37 cellular contexts compared by ENCODE assay signal in the genomic region with DNA sequence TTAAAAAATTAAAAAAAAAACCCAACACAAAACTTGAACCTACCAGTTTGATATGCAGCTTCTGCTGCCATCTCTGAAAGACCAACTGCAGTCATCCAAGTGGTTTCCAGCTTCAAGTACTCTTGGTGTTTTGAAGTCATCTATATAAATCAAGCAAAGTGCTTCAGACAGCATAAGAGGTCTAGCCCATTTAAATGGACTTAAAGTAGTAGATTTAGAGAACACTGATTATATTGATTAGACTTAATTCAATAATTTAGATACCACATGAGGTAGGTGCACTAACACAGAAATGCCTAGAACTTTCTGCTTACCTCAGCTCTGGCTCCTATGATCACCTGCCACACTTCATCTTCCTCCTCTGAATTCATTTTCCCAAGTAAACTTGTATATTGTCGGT. TPM values are rescaled to one million over a fixed set of nuclear protein-coding genes. Genes with fewer than 3 reads are reported as not detected.
"Had no signal": no experiment of that assay in that cellular context is flagged by ENCODE, and none has a peak within 500 bp of the region (broad histone marks: within the 10 kb centered on the region; RNA-seq: fewer than 3 reads in every experiment).

No MANE protein-coding gene starts in this region.

- H3K4me3 ChIP-seq: ascending aorta, cardiac muscle cell, colonic mucosa had no signal

- ATAC-seq: activated CD8-positive, alpha-beta memory T cell treated with anti-CD3 and anti-CD28 coated beads, Interleukin-2, amount 10 ng/mL, durations not matched to agents 7 days and 5 days; activated CD8-positive, alpha-beta T cell treated with anti-CD3 and anti-CD28 coated beads for 36 hours; activated naive CD8-positive, alpha-beta T cell treated with anti-CD3 and anti-CD28 coated beads, Interleukin-2, amount 50 U/mL, for 24 hours had no signal

- H3K27ac Mint-ChIP-seq: activated B cell treated with CpG ODN at 0.5 μM for 24 hours; activated CD4-positive, alpha-beta T cell treated with anti-CD3 and anti-CD28 coated beads, Interleukin-2, amount 10 ng/mL, durations not matched to agents 24 days and 14 days; activated CD8-positive, alpha-beta memory T cell treated with anti-CD3 and anti-CD28 coated beads, Interleukin-2, amount 10 ng/mL, durations not matched to agents 7 days and 5 days; activated CD8-positive, alpha-beta T cell treated with anti-CD3 and anti-CD28 coated beads for 36 hours; activated naive CD4-positive, alpha-beta T cell treated with anti-CD3 and anti-CD28 coated beads, Interleukin-2, amount 10 ng/mL, durations not matched to agents 7 days and 5 days; activated naive CD4-positive, alpha-beta T cell treated with anti-CD3 and anti-CD28 coated beads, Interleukin-2, amount 50 U/mL, for 24 hours; activated naive CD8-positive, alpha-beta T cell; activated naive CD8-positive, alpha-beta T cell treated with anti-CD3 and anti-CD28 coated beads, Interleukin-2, amount 10 ng/mL, durations not matched to agents 7 days and 5 days; activated naive CD8-positive, alpha-beta T cell treated with anti-CD3 and anti-CD28 coated beads, Interleukin-2, amount 50 U/mL, for 24 hours; activated T-helper 2 cell treated with anti-CD3 and anti-CD28 coated beads, Interferon-gamma antibody, Interleukin-2, Interleukin-4, amounts not matched to agents 10 μg/mL and 5 μg/mL and 100 μg/mL, durations not matched to agents 14 hours and 24 hours and 36 hours; brain; T-helper 1 cell treated with Interleukin-12 subunit alpha and Interleukin-12 subunit beta and Interleukin-4 antibody, amounts not matched to agents 30 μg/mL and 1 μg/mL, for 36 hours had no signal

- DNase-seq: activated B cell treated with CpG ODN at 0.5 μM for 24 hours; activated CD4-positive, alpha-beta memory T cell treated with anti-CD3 and anti-CD28 coated beads for 36 hours; activated CD4-positive, alpha-beta T cell treated with anti-CD3 and anti-CD28 coated beads for 4 hours; activated CD4-positive, alpha-beta T cell treated with anti-CD3 and anti-CD28 coated beads, Interleukin-2, amount 10 ng/mL, durations not matched to agents 24 days and 14 days; activated CD4-positive, alpha-beta T cell treated with anti-CD3 and anti-CD28 coated beads, Interleukin-2, amount 50 U/mL, for 1 hour; activated CD4-positive, alpha-beta T cell treated with anti-CD3 and anti-CD28 coated beads, Interleukin-2, amount 50 U/mL, for 4 hours; activated CD4-positive, CD25-positive, alpha-beta regulatory T cell treated with anti-CD3 and anti-CD28 coated beads, Interleukin-2, amount 50 U/mL, for 72 hours; activated CD8-positive, alpha-beta memory T cell treated with anti-CD3 and anti-CD28 coated beads for 24 hours; activated CD8-positive, alpha-beta memory T cell treated with anti-CD3 and anti-CD28 coated beads, Interleukin-2, amount 10 ng/mL, durations not matched to agents 7 days and 5 days; activated CD8-positive, alpha-beta memory T cell treated with anti-CD3 and anti-CD28 coated beads, Interleukin-2, amount 50 U/mL, for 48 hours; activated CD8-positive, alpha-beta T cell treated with anti-CD3 and anti-CD28 coated beads for 36 hours; activated effector memory CD4-positive, alpha-beta T cell treated with Interleukin-2 at 50 U/mL for 16 hours; activated gamma-delta T cell; activated naive CD4-positive, alpha-beta T cell treated with anti-CD3 and anti-CD28 coated beads, Interleukin-2, amount 10 ng/mL, durations not matched to agents 7 days and 5 days; activated naive CD4-positive, alpha-beta T cell treated with Interleukin-2 at 50 U/mL for 16 hours; activated naive CD8-positive, alpha-beta T cell treated with anti-CD3 and anti-CD28 coated beads, Interleukin-2, amount 10 ng/mL, durations not matched to agents 7 days and 5 days; activated naive CD8-positive, alpha-beta T cell treated with anti-CD3 and anti-CD28 coated beads, Interleukin-2, amount 50 U/mL, for 24 hours; amygdala; anterior cingulate cortex; caudate nucleus; cerebellar nuclear complex; colonic mucosa; T-helper 1 cell; T-helper 9 cell had no signal

- H3K4me1 ChIP-seq: ascending aorta, colonic mucosa had no signal

- H3K27ac ChIP-seq: ascending aorta, cardiac muscle cell, colonic mucosa, VCaP had no signal

- H3K27me3 ChIP-seq: ascending aorta, cardiac muscle cell, colonic mucosa had no signal

- H3K9me3 ChIP-seq: ascending aorta, colonic mucosa had no signal

- H3K4me1 Mint-ChIP-seq: activated B cell treated with CpG ODN at 0.5 μM for 24 hours; activated naive CD4-positive, alpha-beta T cell treated with anti-CD3 and anti-CD28 coated beads, Interleukin-2, amount 10 ng/mL, durations not matched to agents 7 days and 5 days had no signal

- H3K4me3 Mint-ChIP-seq: activated B cell treated with CpG ODN at 0.5 μM for 24 hours; activated CD4-positive, alpha-beta memory T cell treated with anti-CD3 and anti-CD28 coated beads for 36 hours; activated CD4-positive, alpha-beta T cell treated with anti-CD3 and anti-CD28 coated beads, Interleukin-2, amount 10 ng/mL, durations not matched to agents 24 days and 14 days; activated CD8-positive, alpha-beta memory T cell treated with anti-CD3 and anti-CD28 coated beads, Interleukin-2, amount 10 ng/mL, durations not matched to agents 7 days and 5 days; activated CD8-positive, alpha-beta T cell treated with anti-CD3 and anti-CD28 coated beads for 36 hours; activated naive CD4-positive, alpha-beta T cell treated with anti-CD3 and anti-CD28 coated beads, Interleukin-2, amount 10 ng/mL, durations not matched to agents 7 days and 5 days; activated naive CD4-positive, alpha-beta T cell treated with anti-CD3 and anti-CD28 coated beads, Interleukin-2, amount 50 U/mL, for 24 hours; activated naive CD8-positive, alpha-beta T cell; activated naive CD8-positive, alpha-beta T cell treated with anti-CD3 and anti-CD28 coated beads, Interleukin-2, amount 10 ng/mL, durations not matched to agents 7 days and 5 days; activated naive CD8-positive, alpha-beta T cell treated with anti-CD3 and anti-CD28 coated beads, Interleukin-2, amount 50 U/mL, for 24 hours; brain; central memory CD8-positive, alpha-beta T cell; T-helper 1 cell treated with Interleukin-12 subunit alpha and Interleukin-12 subunit beta and Interleukin-4 antibody, amounts not matched to agents 30 μg/mL and 1 μg/mL, for 36 hours had no signal

- H3K9me3 Mint-ChIP-seq: activated B cell treated with CpG ODN at 0.5 μM for 24 hours; activated CD4-positive, alpha-beta memory T cell treated with anti-CD3 and anti-CD28 coated beads for 36 hours; activated CD4-positive, alpha-beta T cell treated with anti-CD3 and anti-CD28 coated beads, Interleukin-2, amount 10 ng/mL, durations not matched to agents 24 days and 14 days; activated CD8-positive, alpha-beta T cell treated with anti-CD3 and anti-CD28 coated beads for 36 hours; activated naive CD4-positive, alpha-beta T cell treated with anti-CD3 and anti-CD28 coated beads, Interleukin-2, amount 10 ng/mL, durations not matched to agents 7 days and 5 days; activated naive CD4-positive, alpha-beta T cell treated with anti-CD3 and anti-CD28 coated beads, Interleukin-2, amount 50 U/mL, for 24 hours; activated naive CD8-positive, alpha-beta T cell treated with anti-CD3 and anti-CD28 coated beads, Interleukin-2, amount 10 ng/mL, durations not matched to agents 7 days and 5 days; activated naive CD8-positive, alpha-beta T cell treated with anti-CD3 and anti-CD28 coated beads, Interleukin-2, amount 50 U/mL, for 24 hours; activated T-helper 2 cell treated with anti-CD3 and anti-CD28 coated beads, Interferon-gamma antibody, Interleukin-2, Interleukin-4, amounts not matched to agents 10 μg/mL and 5 μg/mL and 100 μg/mL, durations not matched to agents 14 hours and 24 hours and 36 hours; brain; central memory CD8-positive, alpha-beta T cell; T-helper 1 cell treated with Interleukin-12 subunit alpha and Interleukin-12 subunit beta and Interleukin-4 antibody, amounts not matched to agents 30 μg/mL and 1 μg/mL, for 36 hours had no signal

- H3K27me3 Mint-ChIP-seq: activated B cell treated with CpG ODN at 0.5 μM for 24 hours; activated CD4-positive, alpha-beta memory T cell treated with anti-CD3 and anti-CD28 coated beads for 36 hours; activated CD4-positive, alpha-beta T cell treated with anti-CD3 and anti-CD28 coated beads, Interleukin-2, amount 10 ng/mL, durations not matched to agents 24 days and 14 days; activated CD8-positive, alpha-beta memory T cell treated with anti-CD3 and anti-CD28 coated beads, Interleukin-2, amount 10 ng/mL, durations not matched to agents 7 days and 5 days; activated CD8-positive, alpha-beta T cell treated with anti-CD3 and anti-CD28 coated beads for 36 hours; activated naive CD4-positive, alpha-beta T cell treated with anti-CD3 and anti-CD28 coated beads, Interleukin-2, amount 10 ng/mL, durations not matched to agents 7 days and 5 days; activated naive CD4-positive, alpha-beta T cell treated with anti-CD3 and anti-CD28 coated beads, Interleukin-2, amount 50 U/mL, for 24 hours; activated naive CD8-positive, alpha-beta T cell; activated naive CD8-positive, alpha-beta T cell treated with anti-CD3 and anti-CD28 coated beads, Interleukin-2, amount 10 ng/mL, durations not matched to agents 7 days and 5 days; activated naive CD8-positive, alpha-beta T cell treated with anti-CD3 and anti-CD28 coated beads, Interleukin-2, amount 50 U/mL, for 24 hours; central memory CD8-positive, alpha-beta T cell had no signal

RNA-seq across cellular contexts. Expression of gene B3GNT4, which starts 12.9 kb away (rescaled TPM):
- total RNA-seq: activated B cell treated with CpG ODN at 0.5 μM for 24 hours, ascending aorta had no signal

RNA-seq across cellular contexts. Expression of gene LRRC43, which starts 33.5 kb away (rescaled TPM):
- total RNA-seq: activated B cell treated with CpG ODN at 0.5 μM for 24 hours; activated CD8-positive, alpha-beta T cell treated with anti-CD3 and anti-CD28 coated beads for 36 hours; ascending aorta; T-helper 2 cell treated with Interferon-gamma antibody and Interleukin-4, amounts not matched to agents 100 ng/mL and 5 ng/mL, for 36 hours had no signal

RNA-seq across cellular contexts. Expression of gene IL31, which starts 42.4 kb away (rescaled TPM):
- total RNA-seq: activated B cell treated with CpG ODN at 0.5 μM for 24 hours; activated CD8-positive, alpha-beta memory T cell treated with anti-CD3 and anti-CD28 coated beads, Interleukin-2, amount 10 ng/mL, durations not matched to agents 7 days and 5 days; activated CD8-positive, alpha-beta T cell treated with anti-CD3 and anti-CD28 coated beads for 36 hours; activated naive CD8-positive, alpha-beta T cell treated with anti-CD3 and anti-CD28 coated beads, Interleukin-2, amount 10 ng/mL, durations not matched to agents 7 days and 5 days; ascending aorta; bronchial epithelial cell; cardiac muscle cell; chondrocyte; colonic mucosa; T-helper 2 cell treated with Interferon-gamma antibody and Interleukin-4, amounts not matched to agents 100 ng/mL and 5 ng/mL, for 36 hours had no signal
- polyA plus RNA-seq: adipose tissue, cardiac muscle cell had no signal
